17 cellular contexts compared by ENCODE assay signal in genomic region chr11:67048515-67048914, GRCh38. TPM values are rescaled to one million over a fixed set of nuclear protein-coding genes. Genes with fewer than 3 reads are reported as not detected.
DNase-seq lines count a peak whose midpoint lies in the region; ATAC-seq and TF ChIP-seq lines count a peak whose summit lies in the region.
"Had no signal": no experiment of that assay in that cellular context is flagged by ENCODE, and none has a peak within 500 bp of the region (broad histone marks: within the 10 kb centered on the region; RNA-seq: fewer than 3 reads in every experiment).

No MANE protein-coding gene starts in this region.

- peak overlapping the region; percentile 66 for H2BK5ac ChIP-seq in neuronal stem cell (ENCODE audit: low read length)

- no peaks in the 10 kb centered on the region; the same call in 1 of the 2 replicates for H3F3A ChIP-seq in GM23248 (ENCODE audit: insufficient read depth)
- peaks cover 8% of the 10 kb centered on the region; the same call in 1 of the 2 replicates for H3F3A ChIP-seq in MM.1S (ENCODE audit: insufficient read depth, low read length)

- H4K91ac ChIP-seq in neuronal stem cell (ENCODE audit: low read depth, low read length, poor library complexity), result no peak overlapping the region

- H2BK120ac ChIP-seq in neuronal stem cell (ENCODE audit: low read depth, low read length), result no peak overlapping the region

- TF ChIP-seq CTCF in MM.1S (IDR thresholded peaks at IDR 0.05; ENCODE audit: low read length), result no peak

- no peaks in the 10 kb centered on the region for H3K9me2 ChIP-seq in GM23248 (ENCODE audit: insufficient read depth)
- H3K9me2 ChIP-seq in MM.1S (replicated peaks; ENCODE audit: insufficient read depth, low read length), result no peaks in the 10 kb centered on the region

- no peaks in the 10 kb centered on the region for H3K4me1 ChIP-seq in GM23248 (ENCODE audit: insufficient read depth)
- H3K4me1 ChIP-seq in neuronal stem cell (ENCODE audit: control insufficient read depth in 2 of 2, insufficient read depth in 1 of 2, low read depth in 1 of 2, low read length in 2 of 2), result no peaks in the 10 kb centered on the region
- H3K4me1 ChIP-seq in MM.1S (ENCODE audit: low read length), result peaks cover 13% of the 10 kb centered on the region
- H3K4me1 ChIP-seq: BE2C had no signal

- DNase-seq in AG08395 (ENCODE audit: low spot score), result peak; percentile 77
- peak; percentile 54 for DNase-seq in GM23248
- DNase-seq in epidermal melanocyte (ENCODE audit: insufficient read length, low spot score), result peak; percentile 50
- no peak for DNase-seq in neuronal stem cell (ENCODE audit: low spot score)
- DNase-seq in MM.1S, result no peak
- DNase-seq in hippocampal formation (lab: John Stamatoyannopoulos, UW), result no peak
- DNase-seq: BE2C; CD4-positive, alpha-beta memory T cell; DMS79 had no signal

- ATAC-seq in HG02840 (IDR thresholded peaks at IDR 0.05; ENCODE audit: low FRiP score, unreplicated experiment) (no peak), HG02623 (IDR thresholded peaks at IDR 0.05; ENCODE audit: unreplicated experiment) (no peak)
- ATAC-seq: HCT116, HepG2 had no signal

- no peak overlapping the region for H3K4ac ChIP-seq in neuronal stem cell (ENCODE audit: low read length)

- no peaks in the 10 kb centered on the region for H3K36me3 ChIP-seq in GM23248 (ENCODE audit: low read depth)
- no peaks in the 10 kb centered on the region for H3K36me3 ChIP-seq in neuronal stem cell (replicated peaks in 1 of 2; ENCODE audit: control insufficient read depth in 2 of 2, insufficient read depth in 2 of 2, low read length in 2 of 2)
- no peaks in the 10 kb centered on the region for H3K36me3 ChIP-seq in MM.1S (replicated peaks; ENCODE audit: insufficient read depth, low read length)
- H3K36me3 ChIP-seq: BE2C had no signal

- in situ Hi-C loops in GM23248 (cut with MboI), result no loop called here

- H3K27ac ChIP-seq in GM23248, result no peak overlapping the region
- no peak overlapping the region for H3K27ac ChIP-seq in neuronal stem cell (replicated peaks; ENCODE audit: low read length)
- no peak overlapping the region for H3K27ac ChIP-seq in MM.1S (ENCODE audit: low read length)
- H3K27ac ChIP-seq: 22Rv1, C4-2B had no signal

- H3K9me3 ChIP-seq in GM23248 (ENCODE audit: low read depth), result no peaks in the 10 kb centered on the region
- no peaks in the 10 kb centered on the region for H3K9me3 ChIP-seq in neuronal stem cell (replicated peaks in 1 of 2; ENCODE audit: control insufficient read depth in 2 of 2, insufficient read depth in 1 of 2, low read depth in 1 of 2, low read length in 2 of 2)
- no peaks in the 10 kb centered on the region for H3K9me3 ChIP-seq in MM.1S (replicated peaks; ENCODE audit: insufficient read depth, low read length)
- H3K9me3 ChIP-seq: BE2C had no signal

- H4K8ac ChIP-seq in neuronal stem cell (ENCODE audit: low read depth, low read length), result no peak overlapping the region

- H3K14ac ChIP-seq in neuronal stem cell (ENCODE audit: low read length), result peak overlapping the region; percentile 71

- H3K23ac ChIP-seq in neuronal stem cell (ENCODE audit: low read depth, low read length, poor library complexity), result no peak overlapping the region

- no peak overlapping the region for H2AK5ac ChIP-seq in neuronal stem cell (ENCODE audit: low read depth, low read length)

- H2AFZ ChIP-seq in GM23248 (no peak overlapping the region), neuronal stem cell (ENCODE audit: low read length) (no peak overlapping the region), MM.1S (ENCODE audit: low read length) (no peak overlapping the region)

- H3K79me2 ChIP-seq in GM23248 (ENCODE audit: insufficient read depth) (no peaks in the 10 kb centered on the region), MM.1S (ENCODE audit: low read length) (no peaks in the 10 kb centered on the region)

- 41 to 44% methylated on average over 17 of the region's 17 CpGs for WGBS in GM23248 (ENCODE audit: low coverage in 1 of 2, low lambda C conversion rate in 2 of 2, missing lambda C conversion rate in 2 of 2), 2 experiments
- WGBS in neuronal stem cell (ENCODE audit: extremely low coverage in 2 of 2, insufficient read length in 2 of 2, insufficient replicate concordance in 1 of 2), 2 donors, result no CpG with 5 or more reads among the region's 17 CpGs

- H3K9ac ChIP-seq in GM23248, result no peak overlapping the region
- H3K9ac ChIP-seq in neuronal stem cell (ENCODE audit: low read depth, low read length, poor library complexity), result peak overlapping the region; percentile 81
- no peak overlapping the region for H3K9ac ChIP-seq in MM.1S (ENCODE audit: low read length)

- H3K27me3 ChIP-seq in GM23248 (replicated peaks; ENCODE audit: insufficient read depth) (no peaks in the 10 kb centered on the region), neuronal stem cell (ENCODE audit: control insufficient read depth in 3 of 3, insufficient read depth in 3 of 3, low read depth in 1 of 3, low read length in 3 of 3) (peaks cover 0 to 7% (median 0%) of the 10 kb centered on the region in 3 experiments), MM.1S (replicated peaks; ENCODE audit: insufficient read depth, low read length) (peaks cover 6% of the 10 kb centered on the region; the same call in 1 of the 2 replicates)
- H3K27me3 ChIP-seq: BE2C had no signal

- H3K4me3 ChIP-seq in GM23248 (no peak overlapping the region), neuronal stem cell (ENCODE audit: low read length in 2 of 2) (no peak overlapping the region), MM.1S (ENCODE audit: low read length) (no peak overlapping the region)

- H4K20me1 ChIP-seq in GM23248 (ENCODE audit: insufficient read depth) (no peaks in the 10 kb centered on the region), MM.1S (ENCODE audit: insufficient read depth, low read length) (no peaks in the 10 kb centered on the region)

- H3K18ac ChIP-seq in neuronal stem cell (ENCODE audit: low read length), result peak overlapping the region; percentile 87

- peak overlapping the region; percentile 73 for H2BK12ac ChIP-seq in neuronal stem cell (ENCODE audit: low read length)

- no peak overlapping the region for H3K4me2 ChIP-seq in GM23248 (ENCODE audit: unreplicated experiment)
- H3K4me2 ChIP-seq in neuronal stem cell (ENCODE audit: insufficient read depth, low read length, poor library complexity, severe bottlenecking), result no peak overlapping the region
- no peak overlapping the region for H3K4me2 ChIP-seq in MM.1S (ENCODE audit: low read depth, low read length)

- peak overlapping the region; percentile 89 for H2BK15ac ChIP-seq in neuronal stem cell (ENCODE audit: low read length)

- peaks cover 2% of the 10 kb centered on the region for H3K79me1 ChIP-seq in neuronal stem cell (ENCODE audit: low read depth, low read length)

RNA-seq across cellular contexts. Expression of gene RHOD, which starts 8.1 kb away (rescaled TPM):
- total RNA-seq in GM23248 (2014; rRNA removed; shearing (Covaris generic)), result 14.2 and 28.7 TPM in 2 replicates
- polyA plus RNA-seq in GM23248 (2016; fragmentation: Nextera tagmentation; extraction: Ambion mirVana), result 32.3 and 33.2 TPM in 2 replicates
- 6.5 TPM for polyA plus RNA-seq in neuronal stem cell (2013, experiment 1 of 2)
- polyA plus RNA-seq in neuronal stem cell (2013, experiment 2 of 2), result 6.2 TPM
- total RNA-seq: G401, HT1080 had no signal

RNA-seq across cellular contexts. Expression of gene SYT12, which starts 25.6 kb away (rescaled TPM):
- 2.8 and 3.3 TPM in 2 replicates for total RNA-seq in GM23248 (2014; rRNA removed; shearing (Covaris generic))
- 0.75 and 1.9 TPM in 2 replicates for polyA plus RNA-seq in GM23248 (2016; fragmentation: Nextera tagmentation; extraction: Ambion mirVana)
- polyA plus RNA-seq in neuronal stem cell (2013, experiment 1 of 2), result 0.33 TPM
- 0.33 TPM for polyA plus RNA-seq in neuronal stem cell (2013, experiment 2 of 2)
- total RNA-seq: CD4-positive, alpha-beta memory T cell had no signal
- polyA plus RNA-seq: CD4-positive, alpha-beta memory T cell had no signal

Comparison
In these comparisons a context has a peak if more than half of its experiments do, and no peak if none do; other contexts are left out.
1. DNase-seq: peak in AG08395 (single experiment), GM23248 (single experiment) and epidermal melanocyte (single experiment); none in neuronal stem cell (single experiment), MM.1S (single experiment) and hippocampal formation (0 of 2).